ENCODE assay signal across 10 cellular contexts in genomic region chr3:182364723-182365650, GRCh38.
DNase-seq lines count a peak whose midpoint lies in the region; ATAC-seq and TF ChIP-seq lines count a peak whose summit lies in the region.
"Had no signal": no experiment of that assay in that cellular context is flagged by ENCODE, and none has a peak within 500 bp of the region (broad histone marks: within the 10 kb centered on the region; RNA-seq: fewer than 3 reads in every experiment).

No MANE protein-coding gene starts in this region.

- no peak overlapping the region for H3K4me3 Mint-ChIP-seq in CD4-positive, alpha-beta T cell
- H3K4me3 Mint-ChIP-seq in stimulated activated effector memory CD8-positive, alpha-beta T cell treated with anti-CD3 and anti-CD28 coated beads, Interleukin-12 subunit alpha, Interleukin-12 subunit beta, amount 100 ng/mL, for 72 hours, result no peak overlapping the region

- H3K27me3 ChIP-seq in brain microvascular endothelial cell (replicated peaks) (no peaks in the 10 kb centered on the region), vagina (no peaks in the 10 kb centered on the region)
- no peaks in the 10 kb centered on the region for H3K27me3 ChIP-seq in CD4-positive, alpha-beta T cell (ENCODE audit: control insufficient read depth, insufficient read depth, low read length)
- H3K27me3 ChIP-seq: cardiac muscle cell had no signal

- TF ChIP-seq CTCF in brain microvascular endothelial cell (IDR thresholded peaks at IDR 0.05; ENCODE audit: low read depth, low read length, missing control alignments) (no peak), vagina (IDR thresholded peaks at IDR 0.05) (no peak)
- no peak for TF ChIP-seq CTCF in CD4-positive, alpha-beta T cell (IDR thresholded peaks at IDR 0.05)

- peak overlapping the region; percentile 29 for H3K4me3 ChIP-seq in brain microvascular endothelial cell (ENCODE audit: low read depth, low read length)
- no peak overlapping the region for H3K4me3 ChIP-seq in vagina
- H3K4me3 ChIP-seq: cardiac muscle cell, lung had no signal

- intact Hi-C loops in vagina (cut with DNase I), result no loop called here
- intact Hi-C loops in CD4-positive, alpha-beta T cell (cut with DNase I, micrococcal nuclease), result no loop called here

- H3K9me3 Mint-ChIP-seq in CD4-positive, alpha-beta T cell, result no peaks in the 10 kb centered on the region
- peaks cover 5% of the 10 kb centered on the region for H3K9me3 Mint-ChIP-seq in stimulated activated effector memory CD8-positive, alpha-beta T cell treated with anti-CD3 and anti-CD28 coated beads, Interleukin-12 subunit alpha, Interleukin-12 subunit beta, amount 100 ng/mL, for 72 hours

- no peaks in the 10 kb centered on the region for H3K4me1 Mint-ChIP-seq in CD4-positive, alpha-beta T cell (ENCODE audit: low read depth)
- no peaks in the 10 kb centered on the region for H3K4me1 Mint-ChIP-seq in stimulated activated effector memory CD8-positive, alpha-beta T cell treated with anti-CD3 and anti-CD28 coated beads, Interleukin-12 subunit alpha, Interleukin-12 subunit beta, amount 100 ng/mL, for 72 hours

- in situ Hi-C loops in brain microvascular endothelial cell (cut with HindIII; ENCODE audit: low pct_ligation_motif_present, low sequenced_read_pairs), result no loop called here

- POLR2A ChIA-PET in CD4-positive, alpha-beta T cell (lab: Charles Lee), result no interaction called here

- H3K9me3 ChIP-seq in vagina, result no peaks in the 10 kb centered on the region
- H3K9me3 ChIP-seq in CD4-positive, alpha-beta T cell (ENCODE audit: control insufficient read depth, low read length), result no peaks in the 10 kb centered on the region

- no peaks in the 10 kb centered on the region for H3K36me3 Mint-ChIP-seq in CD4-positive, alpha-beta T cell (ENCODE audit: low read depth)
- H3K36me3 Mint-ChIP-seq in stimulated activated effector memory CD8-positive, alpha-beta T cell treated with anti-CD3 and anti-CD28 coated beads, Interleukin-12 subunit alpha, Interleukin-12 subunit beta, amount 100 ng/mL, for 72 hours, result no peaks in the 10 kb centered on the region

- H3K27ac ChIP-seq in brain microvascular endothelial cell (no peak overlapping the region), vagina (no peak overlapping the region)
- H3K27ac ChIP-seq in CD4-positive, alpha-beta T cell (ENCODE audit: low read depth, low read length), result no peak overlapping the region
- H3K27ac ChIP-seq: cardiac muscle cell had no signal

- no peak overlapping the region for H3K27ac Mint-ChIP-seq in CD4-positive, alpha-beta T cell
- H3K27ac Mint-ChIP-seq in stimulated activated effector memory CD8-positive, alpha-beta T cell treated with anti-CD3 and anti-CD28 coated beads, Interleukin-12 subunit alpha, Interleukin-12 subunit beta, amount 100 ng/mL, for 72 hours, result no peak overlapping the region

- H3K4me1 ChIP-seq in vagina, result no peaks in the 10 kb centered on the region

- CTCF ChIA-PET in CD4-positive, alpha-beta T cell (lab: Charles Lee), result no interaction called here

- no peak for TF ChIP-seq POLR2A in vagina (IDR thresholded peaks at IDR 0.05)

- H3K36me3 ChIP-seq in brain microvascular endothelial cell (replicated peaks), result no peaks in the 10 kb centered on the region
- no peaks in the 10 kb centered on the region for H3K36me3 ChIP-seq in vagina
- H3K36me3 ChIP-seq: cardiac muscle cell had no signal

- DNase-seq in Daoy (ENCODE audit: low read depth), result peak; percentile 95
- DNase-seq in NCI-H2227 (lab: John Stamatoyannopoulos, UW; ENCODE audit: unreplicated experiment), result peak; percentile 69
- no peak for DNase-seq in brain microvascular endothelial cell
- peak; percentile 73 for DNase-seq in myocyte (ENCODE audit: low read depth)
- no peak for DNase-seq in dermis blood vessel endothelial cell
- DNase-seq in vagina (ENCODE audit: extremely low spot score in 2 of 2), result no peak
- DNase-seq in CD4-positive, alpha-beta T cell, result no peak
- no peak for DNase-seq in stimulated activated effector memory CD8-positive, alpha-beta T cell treated with anti-CD3 and anti-CD28 coated beads, Interleukin-12 subunit alpha, Interleukin-12 subunit beta, amount 100 ng/mL, for 72 hours (ENCODE audit: low spot score in 2 of 2)

- H3K27me3 Mint-ChIP-seq in CD4-positive, alpha-beta T cell, result no peaks in the 10 kb centered on the region

- ATAC-seq in CD4-positive, alpha-beta T cell (ENCODE audit: poor library complexity), result no peak
- no peak for ATAC-seq in stimulated activated effector memory CD8-positive, alpha-beta T cell treated with anti-CD3 and anti-CD28 coated beads, Interleukin-12 subunit alpha, Interleukin-12 subunit beta, amount 100 ng/mL, for 72 hours

Comparison
In these comparisons a context has a peak if more than half of its experiments do, and no peak if none do; other contexts are left out.
1. DNase-seq: peak in Daoy (single experiment), NCI-H2227 (single experiment) and myocyte (single experiment); none in brain microvascular endothelial cell (single experiment), dermis blood vessel endothelial cell (single experiment), vagina (0 of 2), CD4-positive, alpha-beta T cell (0 of 10) and stimulated activated effector memory CD8-positive, alpha-beta T cell treated with anti-CD3 and anti-CD28 coated beads, Interleukin-12 subunit alpha, Interleukin-12 subunit beta, amount 100 ng/mL, for 72 hours (0 of 2).